7 cellular contexts compared by ENCODE assay signal in genomic region chr13:48542581-48543341, GRCh38. TPM values are rescaled to one million over a fixed set of nuclear protein-coding genes. Genes with fewer than 3 reads are reported as not detected.
DNase-seq lines count a peak whose midpoint lies in the region; ATAC-seq and TF ChIP-seq lines count a peak whose summit lies in the region.

No MANE protein-coding gene starts in this region.

- no peaks in the 10 kb centered on the region for H4K20me1 ChIP-seq in H9 (ENCODE audit: control insufficient read depth, insufficient read depth, insufficient read length)

- H3K4me2 ChIP-seq in H9 (ENCODE audit: insufficient read depth, insufficient read length, low read length): no peak overlapping the region
- no peak overlapping the region for H3K4me2 ChIP-seq in neuronal stem cell (ENCODE audit: insufficient read depth, low read length, poor library complexity, severe bottlenecking)

- H3T11ph ChIP-seq in H9 (ENCODE audit: low read length): no peak overlapping the region

- no peak overlapping the region for H4K8ac ChIP-seq in H9 (replicated peaks; ENCODE audit: insufficient read length, low read depth, low read length)
- H4K8ac ChIP-seq in neuronal stem cell (ENCODE audit: low read depth, low read length): no peak overlapping the region

- H3K27ac ChIP-seq in H9 (ENCODE audit: insufficient read length, low read depth, low read length) (no peak overlapping the region), esophagus squamous epithelium (peak overlapping the region; percentile 33 to 65 (median 60)), neuronal stem cell (replicated peaks; ENCODE audit: low read length) (peak overlapping the region; percentile 60)

- no peak overlapping the region for H3K4ac ChIP-seq in H9 (ENCODE audit: low read depth, low read length)
- no peak overlapping the region for H3K4ac ChIP-seq in neuronal stem cell (ENCODE audit: low read length)

- H2BK20ac ChIP-seq in H9 (ENCODE audit: low read depth, low read length, poor library complexity, severe bottlenecking): no peak overlapping the region

- H3K23ac ChIP-seq in H9 (ENCODE audit: insufficient read length, low read depth, low read length) (no peak overlapping the region), neuronal stem cell (ENCODE audit: low read depth, low read length, poor library complexity) (no peak overlapping the region)

- H3K4me3 ChIP-seq in esophagus squamous epithelium: peak overlapping the region in 1 of 4 donors; percentile 26
- H3K4me3 ChIP-seq in neuronal stem cell (ENCODE audit: low read length in 2 of 2): peak overlapping the region in 1 of 2 donors; percentile 33

- H3K27me3 ChIP-seq in H9 (ENCODE audit: insufficient read depth, low read length): no peaks in the 10 kb centered on the region
- H3K27me3 ChIP-seq in esophagus squamous epithelium: no peaks in the 10 kb centered on the region
- peaks cover 0 to 13% (median 0%) of the 10 kb centered on the region in 3 experiments for H3K27me3 ChIP-seq in neuronal stem cell (ENCODE audit: control insufficient read depth in 3 of 3, insufficient read depth in 3 of 3, low read depth in 1 of 3, low read length in 3 of 3)

- H2AK5ac ChIP-seq in H9 (ENCODE audit: insufficient read length, low read length) (no peak overlapping the region), neuronal stem cell (ENCODE audit: low read depth, low read length) (no peak overlapping the region)

- no peak for TF ChIP-seq POLR2A in esophagus squamous epithelium (IDR thresholded peaks at IDR 0.05)

- no peak for ATAC-seq in HG02970 (IDR thresholded peaks at IDR 0.05; ENCODE audit: low FRiP score, unreplicated experiment)

- no peaks in the 10 kb centered on the region for H3K27me3 Mint-ChIP-seq in H9 (ENCODE audit: low read depth)
- peaks cover 11% of the 10 kb centered on the region for H3K27me3 Mint-ChIP-seq in activated naive CD4-positive, alpha-beta T cell treated with anti-CD3 and anti-CD28 coated beads, Interleukin-2, amount 10 ng/mL, durations not matched to agents 7 days and 5 days

- peaks cover 8 to 11% of the 10 kb centered on the region in 2 experiments for H3K4me1 Mint-ChIP-seq in H9
- peaks cover 5% of the 10 kb centered on the region for H3K4me1 Mint-ChIP-seq in activated naive CD4-positive, alpha-beta T cell treated with anti-CD3 and anti-CD28 coated beads, Interleukin-2, amount 10 ng/mL, durations not matched to agents 7 days and 5 days

- intact Hi-C loops in esophagus squamous epithelium (cut with DNase I): no loop called here

- no peaks in the 10 kb centered on the region for H3K36me3 Mint-ChIP-seq in H9 (ENCODE audit: insufficient read depth in 1 of 3, low read depth in 3 of 3)
- peaks cover 8% of the 10 kb centered on the region for H3K36me3 Mint-ChIP-seq in activated naive CD4-positive, alpha-beta T cell treated with anti-CD3 and anti-CD28 coated beads, Interleukin-2, amount 10 ng/mL, durations not matched to agents 7 days and 5 days

- H3K4me1 ChIP-seq in H9 (ENCODE audit: insufficient read depth, low read length) (no peaks in the 10 kb centered on the region), esophagus squamous epithelium (peaks cover 10 to 21% (median 11%) of the 10 kb centered on the region in 3 donors), neuronal stem cell (ENCODE audit: control insufficient read depth in 2 of 2, insufficient read depth in 1 of 2, low read depth in 1 of 2, low read length in 2 of 2) (peaks cover 7 to 13% of the 10 kb centered on the region in 2 donors)

- CTCF ChIA-PET in activated naive CD4-positive, alpha-beta T cell treated with anti-CD3 and anti-CD28 coated beads, Interleukin-2, amount 10 ng/mL, durations not matched to agents 7 days and 5 days (lab: Charles Lee): interaction anchor here (1.3 to 1.4 kb wide), 2 partner anchors 37 to 141 kb away, joined by 3 read pairs; no protein-coding TSS in a partner anchor

- H2BK120ac ChIP-seq in H9 (ENCODE audit: low read depth, low read length, poor library complexity, severe bottlenecking): no peak overlapping the region
- H2BK120ac ChIP-seq in neuronal stem cell (ENCODE audit: low read depth, low read length): no peak overlapping the region

- H3K9me3 ChIP-seq in H9 (ENCODE audit: control insufficient read depth, low read depth, low read length) (no peaks in the 10 kb centered on the region), esophagus squamous epithelium (no peaks in the 10 kb centered on the region), neuronal stem cell (replicated peaks in 1 of 2; ENCODE audit: control insufficient read depth in 2 of 2, insufficient read depth in 1 of 2, low read depth in 1 of 2, low read length in 2 of 2) (no peaks in the 10 kb centered on the region)

- DNase-seq in H9: peak; percentile 52
- DNase-seq in NCI-H69 (lab: John Stamatoyannopoulos, UW): peak; percentile 84
- no peak for DNase-seq in esophagus squamous epithelium (lab: John Stamatoyannopoulos, UW)
- DNase-seq in neuronal stem cell (ENCODE audit: low spot score): peak; percentile 26
- no peak for DNase-seq in H4 (ENCODE audit: low spot score)
- DNase-seq in activated naive CD4-positive, alpha-beta T cell treated with anti-CD3 and anti-CD28 coated beads, Interleukin-2, amount 10 ng/mL, durations not matched to agents 7 days and 5 days: no peak

- no peak overlapping the region for H3K18ac ChIP-seq in H9 (ENCODE audit: insufficient read length, low read depth, low read length)
- peak overlapping the region; percentile 88 for H3K18ac ChIP-seq in neuronal stem cell (ENCODE audit: low read length)

- H3K23me2 ChIP-seq in H9 (ENCODE audit: insufficient read length, low read depth, low read length, poor library complexity, severe bottlenecking): no peaks in the 10 kb centered on the region

- no peak overlapping the region for H2BK12ac ChIP-seq in H9 (ENCODE audit: insufficient read length, low read depth, low read length)
- no peak overlapping the region for H2BK12ac ChIP-seq in neuronal stem cell (ENCODE audit: low read length)

- WGBS in H9 (ENCODE audit: extremely low coverage, insufficient read length, low lambda C conversion rate): no CpG with 5 or more reads among the region's 11 CpGs
- WGBS in esophagus squamous epithelium, 2 donors: 18 to 22% methylated on average over 7 to 11 of the region's 11 CpGs
- WGBS in neuronal stem cell (ENCODE audit: extremely low coverage in 2 of 2, insufficient read length in 2 of 2, insufficient replicate concordance in 1 of 2), 2 donors: no CpG with 5 or more reads among the region's 11 CpGs

- no peak; the same call in 2 of the 3 replicates for TF ChIP-seq CTCF in H9 (conservative IDR thresholded peaks at IDR 0.05)
- TF ChIP-seq CTCF in esophagus squamous epithelium (IDR thresholded peaks at IDR 0.05): no peak

- H2BK5ac ChIP-seq in H9 (ENCODE audit: insufficient read length, low read length): no peak overlapping the region
- H2BK5ac ChIP-seq in neuronal stem cell (ENCODE audit: low read length): peak overlapping the region; percentile 2

- H3K14ac ChIP-seq in H9 (ENCODE audit: insufficient read depth, low read length): 0 out of 2 replicates have a peak overlapping the region, but pooled peaks have one; percentile 2
- H3K14ac ChIP-seq in neuronal stem cell (ENCODE audit: low read length): no peak overlapping the region

- H3K36me3 ChIP-seq in esophagus squamous epithelium (no peaks in the 10 kb centered on the region), neuronal stem cell (replicated peaks in 1 of 2; ENCODE audit: control insufficient read depth in 2 of 2, insufficient read depth in 2 of 2, low read length in 2 of 2) (no peaks in the 10 kb centered on the region)

- H3K9me3 Mint-ChIP-seq in H9: no peaks in the 10 kb centered on the region; a peak in 1 of 5 replicates
- H3K9me3 Mint-ChIP-seq in activated naive CD4-positive, alpha-beta T cell treated with anti-CD3 and anti-CD28 coated beads, Interleukin-2, amount 10 ng/mL, durations not matched to agents 7 days and 5 days: peaks cover 3% of the 10 kb centered on the region

- H2BK15ac ChIP-seq in H9 (ENCODE audit: low read depth, low read length): no peak overlapping the region
- H2BK15ac ChIP-seq in neuronal stem cell (ENCODE audit: low read length): no peak overlapping the region

- H4K91ac ChIP-seq in H9 (ENCODE audit: insufficient read length, low read depth, low read length) (no peak overlapping the region), neuronal stem cell (ENCODE audit: low read depth, low read length, poor library complexity) (no peak overlapping the region)

- H3K56ac ChIP-seq in H9 (ENCODE audit: insufficient read length, low read depth, low read length): no peak overlapping the region

- H3K9ac ChIP-seq in H9 (ENCODE audit: extremely low read depth, insufficient read length, low read length) (no peak overlapping the region), neuronal stem cell (ENCODE audit: low read depth, low read length, poor library complexity) (no peak overlapping the region)

- no peak overlapping the region for H4K5ac ChIP-seq in H9 (ENCODE audit: insufficient read length, low read depth, low read length)

- H2AFZ ChIP-seq in H9 (ENCODE audit: low read length) (no peak overlapping the region), neuronal stem cell (ENCODE audit: low read length) (peak overlapping the region; percentile 88)

- H3K79me1 ChIP-seq in H9 (ENCODE audit: insufficient read depth, low read depth, low read length, poor library complexity, severe bottlenecking): no peaks in the 10 kb centered on the region
- no peaks in the 10 kb centered on the region for H3K79me1 ChIP-seq in neuronal stem cell (ENCODE audit: low read depth, low read length)

- no peaks in the 10 kb centered on the region for H3K79me2 ChIP-seq in H9 (ENCODE audit: insufficient read depth, low read length)

- H3K27ac Mint-ChIP-seq in H9: no peak overlapping the region
- H3K27ac Mint-ChIP-seq in activated naive CD4-positive, alpha-beta T cell treated with anti-CD3 and anti-CD28 coated beads, Interleukin-2, amount 10 ng/mL, durations not matched to agents 7 days and 5 days: no peak overlapping the region

- H3K4me3 Mint-ChIP-seq in H9: peak overlapping the region in 1 of 2 experiments; percentile 22; a peak in 1 of 5 replicates
- no peak overlapping the region for H3K4me3 Mint-ChIP-seq in activated naive CD4-positive, alpha-beta T cell treated with anti-CD3 and anti-CD28 coated beads, Interleukin-2, amount 10 ng/mL, durations not matched to agents 7 days and 5 days

RNA-seq across cellular contexts. Expression of gene RCBTB2, which starts 9.9 kb away (rescaled TPM):
- total RNA-seq in H9 (2021): 11.5 and 11.7 TPM in 2 replicates
- 10 to 100 TPM in 3 of 4 donors, 1 to 10 TPM in 1; 8.1 to 24.7 (median 14.9) TPM for total RNA-seq in esophagus squamous epithelium
- 17.5 TPM for polyA plus RNA-seq in neuronal stem cell (2013, experiment 1 of 2)
- polyA plus RNA-seq in neuronal stem cell (2013, experiment 2 of 2): 17.4 TPM
- total RNA-seq in H4 (2014; rRNA removed; shearing (Covaris generic)): 7.0 and 7.6 TPM in 2 replicates

Comparison
In these comparisons a context has a peak if more than half of its experiments do, and no peak if none do; other contexts are left out.
1. DNase-seq: peak in H9 (single experiment), NCI-H69 (single experiment) and neuronal stem cell (single experiment); none in esophagus squamous epithelium (single experiment), H4 (single experiment) and activated naive CD4-positive, alpha-beta T cell treated with anti-CD3 and anti-CD28 coated beads, Interleukin-2, amount 10 ng/mL, durations not matched to agents 7 days and 5 days (single experiment).